19 cellular contexts compared by ENCODE assay signal in genomic region chr7:54827719-54828118, GRCh38.
"Had no signal": no experiment of that assay in that cellular context is flagged by ENCODE, and none has a peak within 500 bp of the region (broad histone marks: within the 10 kb centered on the region; RNA-seq: fewer than 3 reads in every experiment).

No MANE protein-coding gene starts in this region.

- H3K9me3 ChIP-seq: right lobe of liver, thyroid gland had no signal

- H3K27me3 ChIP-seq: right lobe of liver, thyroid gland had no signal

- H3K4me1 ChIP-seq: right lobe of liver, thyroid gland had no signal

- H3K36me3 ChIP-seq: right lobe of liver, thyroid gland had no signal

- DNase-seq: activated CD4-positive, alpha-beta T cell treated with anti-CD3 and anti-CD28 coated beads, Interleukin-2, amount 50 U/mL, for 48 hours; activated CD8-positive, alpha-beta memory T cell treated with anti-CD3 and anti-CD28 coated beads, Interleukin-2, amount 50 U/mL, for 48 hours; activated naive CD4-positive, alpha-beta T cell treated with Interleukin-2 at 50 U/mL for 16 hours; activated naive CD8-positive, alpha-beta T cell treated with anti-CD3 and anti-CD28 coated beads for 36 hours; activated T-cell treated with anti-CD3 and anti-CD28 coated beads, Interleukin-2, amount 50 U/mL, for 4 hours; central memory CD4-positive, alpha-beta T cell; dermis blood vessel endothelial cell; effector CD8-positive, alpha-beta T cell; foreskin melanocyte; kidney; naive B cell; occipital lobe; posterior cingulate gyrus; right lobe of liver; stimulated activated CD4-positive, alpha-beta T cell treated with anti-CD3 and anti-CD28 coated beads, Interleukin-1b, Interleukin-23, amount 100 ng/mL, for 48 hours; substantia nigra; thyroid gland had no signal

- H3K4me3 ChIP-seq: lung, right lobe of liver, skin epidermis, thyroid gland had no signal

- H3K27ac ChIP-seq: right lobe of liver, skin epidermis, thyroid gland had no signal
